ENCODE assay signal across 10 cellular contexts in genomic region chr3:167750273-167750971, GRCh38. TPM values are rescaled to one million over a fixed set of nuclear protein-coding genes. Genes with fewer than 3 reads are reported as not detected.
DNase-seq lines count a peak whose midpoint lies in the region; ATAC-seq, FAIRE-seq and TF ChIP-seq lines count a peak whose summit lies in the region.
"Had no signal": no experiment of that assay in that cellular context is flagged by ENCODE, and none has a peak within 500 bp of the region (broad histone marks: within the 10 kb centered on the region; RNA-seq: fewer than 3 reads in every experiment).

No MANE protein-coding gene starts in this region.

- FAIRE-seq in kidney (lab: Jason Lieb, UNC) = peak; percentile 23
- FAIRE-seq in urothelium cell line (lab: Jason Lieb, UNC) = no peak
- FAIRE-seq: H1 had no signal

- no peak overlapping the region for H3K9ac ChIP-seq in kidney (ENCODE audit: low read length in 2 of 2)

- no peak for TF ChIP-seq POLR2A in gastroesophageal sphincter (IDR thresholded peaks at IDR 0.05)

- H3K27me3 ChIP-seq in gastroesophageal sphincter = no peaks in the 10 kb centered on the region
- H3K27me3 ChIP-seq: body of pancreas had no signal

- TF ChIP-seq CTCF in kidney (IDR thresholded peaks at IDR 0.05; ENCODE audit: borderline replicate concordance, extremely low read depth, insufficient read depth) (no peak), gastroesophageal sphincter (IDR thresholded peaks at IDR 0.05) (no peak)

- ATAC-seq in GM18519 (IDR thresholded peaks at IDR 0.05; ENCODE audit: low FRiP score, unreplicated experiment) = peak; percentile 99
- peak; percentile 98 for ATAC-seq in GM21576 (IDR thresholded peaks at IDR 0.05; ENCODE audit: unreplicated experiment)
- peak; percentile 99 for ATAC-seq in HG03558 (IDR thresholded peaks at IDR 0.05; ENCODE audit: extremely low read depth, unreplicated experiment)
- ATAC-seq in gastroesophageal sphincter = no peak
- ATAC-seq: body of pancreas had no signal

- no peaks in the 10 kb centered on the region for H3K9me3 ChIP-seq in kidney (ENCODE audit: control insufficient read depth in 1 of 2, low read length in 2 of 2)
- H3K9me3 ChIP-seq in gastroesophageal sphincter = no peaks in the 10 kb centered on the region
- H3K9me3 ChIP-seq: body of pancreas had no signal

- H3K36me3 ChIP-seq in kidney (ENCODE audit: control insufficient read depth in 1 of 2, insufficient read depth in 2 of 2, low read length in 2 of 2) = no peaks in the 10 kb centered on the region
- H3K36me3 ChIP-seq in gastroesophageal sphincter = no peaks in the 10 kb centered on the region

- 68 to 71% methylated on average over 3 of the region's 3 CpGs for WGBS in gastroesophageal sphincter (ENCODE audit: low coverage in 1 of 2), 2 donors

- DNase-seq in kidney (no peak), SIG-M5 treated with dmso at 0.1 percent for 504 hours (lab: John Stamatoyannopoulos, UW; ENCODE audit: unreplicated experiment) (no peak), urothelium cell line (ENCODE audit: low spot score) (no peak), NCI-H226 (no peak)
- DNase-seq: body of pancreas had no signal

- intact Hi-C loops in kidney (cut with DNase I) = no loop called here

- TF ChIP-seq EP300 in gastroesophageal sphincter (IDR thresholded peaks at IDR 0.05) = no peak

- H3K4me1 ChIP-seq in kidney (ENCODE audit: control insufficient read depth in 1 of 2, insufficient read depth in 1 of 2, low read depth in 1 of 2, low read length in 2 of 2) = no peaks in the 10 kb centered on the region
- no peaks in the 10 kb centered on the region for H3K4me1 ChIP-seq in gastroesophageal sphincter

- no peak overlapping the region for H3K4me3 ChIP-seq in kidney (ENCODE audit: low read length in 2 of 2)
- no peak overlapping the region for H3K4me3 ChIP-seq in gastroesophageal sphincter
- H3K4me3 ChIP-seq: body of pancreas had no signal

- H3K27ac ChIP-seq in kidney (ENCODE audit: low read depth in 2 of 2, low read length in 2 of 2) (no peak overlapping the region), gastroesophageal sphincter (no peak overlapping the region)
- H3K27ac ChIP-seq: body of pancreas had no signal

RNA-seq across cellular contexts. Expression of gene SERPINI1, which starts 14.9 kb away (rescaled TPM):
- total RNA-seq in kidney = 9.5 TPM
- 35.3 TPM for polyA plus RNA-seq in kidney (ENCODE audit: insufficient read depth, low read depth, low replicate concordance)
- 10 to 100 TPM in 1 of 4 donors, 1 to 10 TPM in 3; 1.6 to 13.1 (median 4.9) TPM for total RNA-seq in gastroesophageal sphincter

RNA-seq across cellular contexts. Expression of gene PDCD10, which starts 15.7 kb away (rescaled TPM):
- 55.1 TPM for total RNA-seq in kidney
- polyA plus RNA-seq in kidney (ENCODE audit: insufficient read depth, low read depth, low replicate concordance) = 50.0 TPM
- 10 to 100 TPM; 53.6 to 95.4 (median 68.5) TPM for total RNA-seq in gastroesophageal sphincter
